Comparison of ENCODE assay signal across 8 cellular contexts in genomic region chrX:130024127-130024526, GRCh38. TPM values are rescaled to one million over a fixed set of nuclear protein-coding genes. Genes with fewer than 3 reads are reported as not detected.
DNase-seq lines count a peak whose midpoint lies in the region; ATAC-seq, FAIRE-seq and TF ChIP-seq lines count a peak whose summit lies in the region.

No MANE protein-coding gene starts in this region.

- no peaks in the 10 kb centered on the region for H3K9me3 Mint-ChIP-seq in activated CD8-positive, alpha-beta memory T cell treated with anti-CD3 and anti-CD28 coated beads, Interleukin-2, amount 10 ng/mL, durations not matched to agents 7 days and 5 days (ENCODE audit: low read depth)

- DNase-seq in HepG2 (ENCODE audit: low spot score) = no peak
- DNase-seq in NCI-H82 treated with DMSO at 0.1 percent for 48 hours (lab: John Stamatoyannopoulos, UW; ENCODE audit: unreplicated experiment) = peak; percentile 9
- DNase-seq in activated CD8-positive, alpha-beta memory T cell treated with anti-CD3 and anti-CD28 coated beads, Interleukin-2, amount 10 ng/mL, durations not matched to agents 7 days and 5 days = peak; percentile 92
- peak; percentile 84 for DNase-seq in transverse colon

- TF ChIP-seq CTCF in liver (IDR thresholded peaks at IDR 0.05; ENCODE audit: low read depth, low read length, missing input control) (no peak), HepG2 (CRISPR knock-in tag; IDR thresholded peaks at IDR 0.05) (no peak), neutrophil (IDR thresholded peaks at IDR 0.05) (peak; percentile 62), transverse colon (IDR thresholded peaks at IDR 0.05) (no peak)

- TF ChIP-seq RAD21 in liver (IDR thresholded peaks at IDR 0.05) (no peak), HepG2 (CRISPR knock-in tag; IDR thresholded peaks at IDR 0.05) (no peak)

- H3K9me3 ChIP-seq in liver (ENCODE audit: control insufficient read depth in 4 of 4, low read length in 3 of 4) = no peaks in the 10 kb centered on the region
- no peaks in the 10 kb centered on the region for H3K9me3 ChIP-seq in HepG2 (ENCODE audit: low read length)
- H3K9me3 ChIP-seq in neutrophil = no peaks in the 10 kb centered on the region
- no peaks in the 10 kb centered on the region for H3K9me3 ChIP-seq in transverse colon

- H3K4me3 ChIP-seq in liver (ENCODE audit: low read depth in 1 of 3, low read length in 3 of 3) = no peak overlapping the region
- no peak overlapping the region for H3K4me3 ChIP-seq in HepG2 (replicated peaks in 1 of 3; ENCODE audit: insufficient read depth in 1 of 3, low read depth in 2 of 3, low read length in 3 of 3)
- peak overlapping the region; percentile 13 to 23 for H3K4me3 ChIP-seq in neutrophil (ENCODE audit: low read depth in 1 of 2, low read length in 1 of 2)
- no peak overlapping the region for H3K4me3 ChIP-seq in transverse colon

- FAIRE-seq in HepG2 (lab: Jason Lieb, UNC) = no peak

- POLR2A ChIA-PET in HepG2 (lab: Yijun Ruan, JAX) = no interaction called here

- peaks cover 13% of the 10 kb centered on the region for H3K4me1 Mint-ChIP-seq in activated CD8-positive, alpha-beta memory T cell treated with anti-CD3 and anti-CD28 coated beads, Interleukin-2, amount 10 ng/mL, durations not matched to agents 7 days and 5 days

- H3K4me1 ChIP-seq in liver (ENCODE audit: control insufficient read depth in 4 of 4, insufficient read depth in 4 of 4, low read length in 3 of 4) (no peaks in the 10 kb centered on the region), HepG2 (ENCODE audit: insufficient read depth, low read length) (no peaks in the 10 kb centered on the region), neutrophil (ENCODE audit: control insufficient read depth in 1 of 2, insufficient read depth in 1 of 2, low read depth in 1 of 2, low read length in 1 of 2) (peaks cover 21 to 24% of the 10 kb centered on the region in 2 experiments), transverse colon (peaks cover 0 to 3% (median 0%) of the 10 kb centered on the region in 4 donors)

- H3K27me3 Mint-ChIP-seq in activated CD8-positive, alpha-beta memory T cell treated with anti-CD3 and anti-CD28 coated beads, Interleukin-2, amount 10 ng/mL, durations not matched to agents 7 days and 5 days = no peaks in the 10 kb centered on the region

- in situ Hi-C loops in HepG2 (cut with HindIII; ENCODE audit: extremely low pct_ligation_motif_present, low pct_unique_long_range_greater_than_20kb) (no loop called here), transverse colon (cut with MboI; ENCODE audit: low pct_ligation_motif_present in 1 of 4, low pct_unique_long_range_greater_than_20kb in 1 of 4, low sequenced_read_pairs in 3 of 4) (loop anchor here in 2 of 4 donors (10.0 kb wide), 1 partner anchor 99 kb away; no protein-coding TSS in a partner anchor)

- H3K27me3 ChIP-seq in liver (ENCODE audit: control insufficient read depth in 4 of 4, insufficient read depth in 4 of 4, low read length in 3 of 4) (no peaks in the 10 kb centered on the region), HepG2 (ENCODE audit: control insufficient read depth in 1 of 2, insufficient read depth in 2 of 2, low read length in 2 of 2) (no peaks in the 10 kb centered on the region), neutrophil (no peaks in the 10 kb centered on the region), transverse colon (no peaks in the 10 kb centered on the region)

- CTCF ChIA-PET in HepG2 (lab: Yijun Ruan, JAX; ENCODE audit: low intra/inter-chr PET ratio, low total read pairs) = no interaction called here
- CTCF ChIA-PET in activated CD8-positive, alpha-beta memory T cell treated with anti-CD3 and anti-CD28 coated beads, Interleukin-2, amount 10 ng/mL, durations not matched to agents 7 days and 5 days (lab: Charles Lee) = interaction anchor here (1.1 to 7.1 kb wide), 4 partner anchors 37 to 388 kb away, joined by 3 to 107 read pairs (median 4); no protein-coding TSS in a partner anchor

- no peak overlapping the region for H3K9ac ChIP-seq in liver (ENCODE audit: low read depth in 1 of 2, low read length in 2 of 2)
- H3K9ac ChIP-seq in HepG2 (ENCODE audit: insufficient read depth, low read depth, low read length) = no peak overlapping the region

- BruUV-seq in HepG2 (replicated peaks; lab: Mats Ljungman, UMichigan) = no TSS peak

- TF ChIP-seq POLR2A in HepG2 (IDR thresholded peaks at IDR 0.05; ENCODE audit: insufficient read depth in 1 of 2, low read depth in 2 of 2, low read length in 2 of 2) (no peak), transverse colon (IDR thresholded peaks at IDR 0.05) (no peak)

- H3K4me2 ChIP-seq in HepG2 (ENCODE audit: low read depth, low read length) = no peak overlapping the region

- H2AFZ ChIP-seq in HepG2 (ENCODE audit: low read length) = no peak overlapping the region

- peak overlapping the region; percentile 77 for H3K27ac Mint-ChIP-seq in activated CD8-positive, alpha-beta memory T cell treated with anti-CD3 and anti-CD28 coated beads, Interleukin-2, amount 10 ng/mL, durations not matched to agents 7 days and 5 days

- H3K27ac ChIP-seq in liver (ENCODE audit: low read depth in 1 of 2, low read length in 2 of 2) (no peak overlapping the region), HepG2 (ENCODE audit: extremely low read length, insufficient read depth, low read length) (no peak overlapping the region), neutrophil (peak overlapping the region; percentile 85), transverse colon (peak overlapping the region in 1 of 4 donors; percentile 16)

- peaks cover 7% of the 10 kb centered on the region for H3K36me3 Mint-ChIP-seq in activated CD8-positive, alpha-beta memory T cell treated with anti-CD3 and anti-CD28 coated beads, Interleukin-2, amount 10 ng/mL, durations not matched to agents 7 days and 5 days

- H3K36me3 ChIP-seq in liver (ENCODE audit: control insufficient read depth in 4 of 4, insufficient read depth in 3 of 4, low read depth in 1 of 4, low read length in 3 of 4) (peaks cover 2 to 35% (median 19%) of the 10 kb centered on the region in 4 donors), HepG2 (replicated peaks in 1 of 2; ENCODE audit: control insufficient read depth in 1 of 2, insufficient read depth in 2 of 2, low read length in 2 of 2) (peaks cover 3 to 31% of the 10 kb centered on the region in 2 experiments; a peak in 4 of 5 replicates), neutrophil (peaks cover 66% of the 10 kb centered on the region), transverse colon (no peaks in the 10 kb centered on the region)

- H4K20me1 ChIP-seq in HepG2 (ENCODE audit: insufficient read depth, low read length) = no peaks in the 10 kb centered on the region

- no peak for TF ChIP-seq EP300 in HepG2 (IDR thresholded peaks at IDR 0.05; ENCODE audit: low read depth in 2 of 2, low read length in 2 of 2)
- TF ChIP-seq EP300 in HepG2 (CRISPR knock-in tag; IDR thresholded peaks at IDR 0.05; ENCODE audit: borderline replicate concordance) = no peak
- no peak for TF ChIP-seq EP300 in transverse colon (IDR thresholded peaks at IDR 0.05; ENCODE audit: low read depth)

- ATAC-seq in HepG2 (no peak), HG02943 (IDR thresholded peaks at IDR 0.05; ENCODE audit: low read depth, unreplicated experiment) (peak; percentile 99), esophagus mucosa (peak; percentile 93)
- peak; percentile 100 for ATAC-seq in activated CD8-positive, alpha-beta memory T cell treated with anti-CD3 and anti-CD28 coated beads, Interleukin-2, amount 10 ng/mL, durations not matched to agents 7 days and 5 days

- 38% methylated on average over 9 of the region's 9 CpGs for WGBS in liver
- WGBS in HepG2 (ENCODE audit: low lambda C conversion rate) = 89% methylated on average over 4 of the region's 9 CpGs
- 38% methylated on average over 9 of the region's 9 CpGs; no CpG with 5 or more reads in 1 of the 2 donors for WGBS in transverse colon (ENCODE audit: low coverage in 1 of 2), 2 donors

- H3K4me3 Mint-ChIP-seq in activated CD8-positive, alpha-beta memory T cell treated with anti-CD3 and anti-CD28 coated beads, Interleukin-2, amount 10 ng/mL, durations not matched to agents 7 days and 5 days = peak overlapping the region; percentile 64

- intact Hi-C loops in HepG2 (cut with micrococcal nuclease; ENCODE audit: unreplicated experiment) = no loop called here
- intact Hi-C loops in transverse colon (cut with DNase I; ENCODE audit: low total_unique reads) = no loop called here

- no peaks in the 10 kb centered on the region for H3K79me2 ChIP-seq in HepG2 (ENCODE audit: insufficient read depth, low read length)

TF ChIP-seq in liver, 16 proteins besides CTCF, POLR2A, EP300 and RAD21 (continues in another document):
- peak; percentile 31 for TF ChIP-seq SP1 (IDR thresholded peaks at IDR 0.05)

TF ChIP-seq in HepG2, 621 proteins besides CTCF, POLR2A, EP300 and RAD21 (continues in another document):
- no peak for TF ChIP-seq NFKBIZ (CRISPR knock-in tag; IDR thresholded peaks at IDR 0.05)
- no peak for TF ChIP-seq MAFG (CRISPR knock-in tag; IDR thresholded peaks at IDR 0.05)

RNA-seq across cellular contexts. Expression of gene BCORL1, which starts 41.7 kb away (rescaled TPM):
- total RNA-seq in liver = 1 to 10 TPM; 1.7 to 5.3 TPM
- polyA plus RNA-seq in liver = 1 to 10 TPM; 2.0 to 2.2 TPM
- 1.4 and 4.1 TPM in 2 replicates for total RNA-seq in HepG2 (2016; rRNA removed; fragmentation: Illumina TruSeq; extraction: Trizol)
- 1.1 and 1.2 TPM in 2 replicates for total RNA-seq in HepG2 (2016; cell fraction: cytosol; rRNA removed; fragmentation: Illumina TruSeq; extraction: Trizol; ENCODE audit: low read depth)
- total RNA-seq in HepG2 (2016; cell fraction: insoluble cytoplasmic fraction; rRNA removed; fragmentation: Illumina TruSeq; extraction: Trizol) = 0.84 and 3.6 TPM in 2 replicates
- total RNA-seq in HepG2 (2016; cell fraction: membrane; rRNA removed; fragmentation: Illumina TruSeq; extraction: Trizol) = 2.2 and 2.8 TPM in 2 replicates
- total RNA-seq in HepG2 (2016; cell fraction: nucleus; rRNA removed; fragmentation: Illumina TruSeq; extraction: Trizol) = 3.0 and 4.6 TPM in 2 replicates
- polyA plus RNA-seq in HepG2 (2011; rRNA removed) = 0.67 and 0.71 TPM in 2 replicates
- polyA plus RNA-seq in HepG2 (2011; cell fraction: cytosol; rRNA removed) = 0.45 and 0.51 TPM in 2 replicates
- polyA plus RNA-seq in HepG2 (2011; cell fraction: nucleus; rRNA removed) = 2.3 and 3.4 TPM in 2 replicates
- polyA plus RNA-seq in HepG2 (2012) = 4.1 and 4.2 TPM in 2 replicates
- 0.23 and 0.25 TPM in 2 replicates for polyA plus RNA-seq in HepG2 (2016; cell fraction: cytosol; fragmentation: Illumina TruSeq; extraction: Trizol; ENCODE audit: low read depth)
- polyA plus RNA-seq in HepG2 (2016; cell fraction: insoluble cytoplasmic fraction; fragmentation: Illumina TruSeq; extraction: Trizol; ENCODE audit: low read depth) = 3.5 and 5.3 TPM in 2 replicates
- 0.49 and 0.65 TPM in 2 replicates for polyA plus RNA-seq in HepG2 (2016; cell fraction: membrane; fragmentation: Illumina TruSeq; extraction: Trizol; ENCODE audit: low read depth)
- polyA plus RNA-seq in HepG2 (2016; cell fraction: nucleus; fragmentation: Illumina TruSeq; extraction: Trizol; ENCODE audit: insufficient read depth, low read depth) = 5.0 and 5.4 TPM in 2 replicates
- polyA minus RNA-seq in HepG2 (2011; rRNA and poly(A)+ RNA removed; ENCODE audit: low replicate concordance) = 1.6 and 3.1 TPM in 2 replicates
- polyA minus RNA-seq in HepG2 (2011; cell fraction: cytosol; rRNA and poly(A)+ RNA removed) = 2.0 and 2.8 TPM in 2 replicates
- polyA minus RNA-seq in HepG2 (2011; cell fraction: nucleus; rRNA and poly(A)+ RNA removed) = 2.1 and 3.0 TPM in 2 replicates
- 10 to 100 TPM in 1 of 2 experiments, 1 to 10 TPM in 1; 9.1 to 10.2 TPM for total RNA-seq in activated CD8-positive, alpha-beta memory T cell treated with anti-CD3 and anti-CD28 coated beads, Interleukin-2, amount 10 ng/mL, durations not matched to agents 7 days and 5 days
- 2.6 TPM for total RNA-seq in esophagus mucosa
- total RNA-seq in transverse colon = 10 to 100 TPM in 1 of 4 donors, 1 to 10 TPM in 3; 5.6 to 11.6 (median 8.0) TPM

Comparison
In these comparisons a context has a peak if more than half of its experiments do, and no peak if none do; other contexts are left out.
1. H3K4me3 ChIP-seq: peak in neutrophil (2 of 2); none in liver (0 of 3), HepG2 (0 of 3) and transverse colon (0 of 4).